Comparison of ENCODE assay signal across 23 cellular contexts in the genomic region with DNA sequence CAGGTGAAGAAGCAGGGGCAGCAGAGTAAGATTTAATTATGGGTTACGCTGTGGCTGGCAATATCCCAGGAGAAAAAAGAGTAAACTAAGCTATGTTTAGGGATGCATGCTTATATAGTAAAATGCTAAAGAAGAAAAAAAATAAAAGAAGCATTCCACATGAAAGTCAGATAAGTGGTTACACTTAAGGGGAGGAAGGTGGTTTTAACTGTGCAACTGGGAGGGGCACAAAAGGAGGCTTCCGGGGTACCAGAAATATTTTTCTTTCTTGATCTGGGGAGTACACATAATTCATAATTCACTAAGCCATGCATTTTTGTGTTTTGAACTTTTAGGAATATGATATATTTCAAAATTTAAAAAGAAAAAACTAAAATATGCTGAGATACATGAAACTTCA.
"Had no signal": no experiment of that assay in that cellular context is flagged by ENCODE, and none has a peak within 500 bp of the region (broad histone marks: within the 10 kb centered on the region; RNA-seq: fewer than 3 reads in every experiment).

No MANE protein-coding gene starts in this region.

- H3K4me3 Mint-ChIP-seq: natural killer cell treated with Interleukin-12 subunit alpha and Interleukin-12 subunit beta and Interleukin-15 and Interleukin-18, amount 100 ng/mL, for 72 hours; neural progenitor cell; stimulated activated naive CD8-positive, alpha-beta T cell treated with anti-CD3 and anti-CD28 coated beads, Interleukin-15, amount 100 ng/mL, for 72 hours had no signal

- H3K4me3 ChIP-seq: coronary artery, esophagus squamous epithelium, lower lobe of right lung, neural progenitor cell, right lobe of liver, suprapubic skin, transverse colon, upper lobe of right lung, uterus had no signal

- H3K27ac ChIP-seq: coronary artery, esophagus squamous epithelium, lower lobe of right lung, neural progenitor cell, parathyroid adenoma, right lobe of liver, suprapubic skin, transverse colon, upper lobe of right lung, uterus had no signal

- H3K9me3 ChIP-seq: esophagus squamous epithelium, lower lobe of right lung, right lobe of liver, suprapubic skin, transverse colon, upper lobe of right lung, uterus had no signal

- H3K27me3 ChIP-seq: esophagus squamous epithelium, neural progenitor cell, right lobe of liver, suprapubic skin, transverse colon, upper lobe of right lung, uterus had no signal

- DNase-seq: dermis blood vessel endothelial cell; effector memory CD4-positive, alpha-beta T cell; erythroblast; esophagus squamous epithelium; head of caudate nucleus; left ventricle myocardium superior; lower lobe of right lung; right lobe of liver; small intestine; stimulated activated CD4-positive, alpha-beta T cell treated with anti-CD3 and anti-CD28 coated beads, Interleukin-1b, Interleukin-23, amount 100 ng/mL, for 48 hours; stimulated activated CD4-positive, alpha-beta T cell treated with anti-CD3 and anti-CD28 coated beads, Interleukin-4, amount 100 ng/mL, for 1 hour; stimulated activated CD8-positive, alpha-beta memory T cell treated with anti-CD3 and anti-CD28 coated beads, Interleukin-4, amount 100 ng/mL, for 48 hours; stimulated activated naive CD4-positive, alpha-beta T cell; stimulated activated naive CD8-positive, alpha-beta T cell treated with anti-CD3 and anti-CD28 coated beads, Interleukin-15, amount 100 ng/mL, for 72 hours; transverse colon; upper lobe of right lung; uterus had no signal

- H3K9me3 Mint-ChIP-seq: natural killer cell treated with Interleukin-12 subunit alpha and Interleukin-12 subunit beta and Interleukin-15 and Interleukin-18, amount 100 ng/mL, for 72 hours; neural progenitor cell; stimulated activated naive CD8-positive, alpha-beta T cell treated with anti-CD3 and anti-CD28 coated beads, Interleukin-15, amount 100 ng/mL, for 72 hours had no signal

- H3K4me1 ChIP-seq: esophagus squamous epithelium, lower lobe of right lung, neural progenitor cell, parathyroid adenoma, right lobe of liver, suprapubic skin, transverse colon, upper lobe of right lung, uterus had no signal

- H3K27ac Mint-ChIP-seq: neural progenitor cell, progenitor cell of endocrine pancreas had no signal

- ATAC-seq: lower lobe of right lung; natural killer cell treated with Interleukin-12 subunit alpha and Interleukin-12 subunit beta and Interleukin-15 and Interleukin-18, amount 100 ng/mL, for 72 hours; right lobe of liver; stimulated activated naive CD8-positive, alpha-beta T cell treated with anti-CD3 and anti-CD28 coated beads, Interleukin-15, amount 100 ng/mL, for 72 hours; upper lobe of right lung had no signal

- H3K36me3 ChIP-seq: uterus had no signal

- H3K27me3 Mint-ChIP-seq: natural killer cell treated with Interleukin-12 subunit alpha and Interleukin-12 subunit beta and Interleukin-15 and Interleukin-18, amount 100 ng/mL, for 72 hours; progenitor cell of endocrine pancreas; stimulated activated naive CD8-positive, alpha-beta T cell treated with anti-CD3 and anti-CD28 coated beads, Interleukin-15, amount 100 ng/mL, for 72 hours had no signal

- H3K4me1 Mint-ChIP-seq: neural progenitor cell had no signal
